Comparison of ENCODE assay signal across 8 cellular contexts in the genomic region with DNA sequence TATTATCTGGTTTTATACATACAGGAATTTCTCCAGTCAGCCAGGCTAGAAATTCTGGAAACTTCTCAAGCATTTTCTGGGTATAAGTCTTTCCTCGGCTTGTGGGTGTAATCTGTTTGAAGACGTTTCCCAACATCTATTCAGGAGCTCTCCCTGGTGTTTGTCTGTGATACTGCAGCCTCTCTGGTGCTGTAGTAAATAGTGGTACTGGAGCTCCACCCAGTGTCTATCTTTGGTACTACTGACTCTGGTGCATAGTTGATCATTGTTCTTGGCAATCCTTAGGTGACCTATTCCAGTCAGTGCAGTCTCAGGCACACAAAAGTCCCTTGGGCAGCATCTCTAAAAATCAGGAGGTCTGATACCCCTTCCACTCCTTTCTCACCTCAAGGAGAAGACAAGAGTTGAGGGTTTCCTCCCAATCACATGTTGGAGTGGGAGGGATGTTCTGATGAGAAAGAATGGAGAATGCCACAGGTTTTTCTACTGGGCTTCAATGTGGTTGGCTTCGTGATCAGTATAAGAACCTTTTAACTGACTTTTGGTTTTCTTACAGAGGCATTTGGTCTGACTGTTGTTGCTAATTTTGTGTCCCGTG.
A peak's percentile ranks its signal among the peaks of the same experiment; 100 is the strongest.
DNase-seq lines count a peak whose midpoint lies in the region; ATAC-seq, FAIRE-seq and TF ChIP-seq lines count a peak whose summit lies in the region.

No MANE protein-coding gene starts in this region.

- H3K36me3 Mint-ChIP-seq in WTC11, result peaks cover 35% of the 10 kb centered on the region

- peaks cover 4% of the 10 kb centered on the region; the same call in 1 of the 2 replicates for H3K27me3 Mint-ChIP-seq in WTC11 (ENCODE audit: low read depth)

- H3K4me3 Mint-ChIP-seq in WTC11, result no peak overlapping the region

- no peak overlapping the region for H3K4me3 ChIP-seq in AG09309 (ENCODE audit: control insufficient read depth, low read depth, low read length)
- no peak overlapping the region for H3K4me3 ChIP-seq in bronchial epithelial cell (ENCODE audit: low read depth, low read length)

- H3K4me1 Mint-ChIP-seq in WTC11, result peaks cover 4% of the 10 kb centered on the region

- TF ChIP-seq CTCF in AG09309 (IDR thresholded peaks at IDR 0.05; ENCODE audit: control insufficient read depth, insufficient read depth, low read depth, low read length, missing control alignments) (peak; percentile 99), WTC11 (IDR thresholded peaks at IDR 0.05) (peak; percentile 96), bronchial epithelial cell (IDR thresholded peaks at IDR 0.05; ENCODE audit: insufficient read depth, low read length, severe bottlenecking) (peak; percentile 92)

- POLR2A ChIA-PET in WTC11 (lab: Charles Lee), result no interaction called here

- H3K9me3 Mint-ChIP-seq in WTC11, result peaks cover 42% of the 10 kb centered on the region

- DNase-seq in AG09309 (ENCODE audit: low read depth), result peak; percentile 84
- peak; percentile 19 for DNase-seq in NCI-H2196 treated with DMSO at 0.1 percent for 48 hours (lab: John Stamatoyannopoulos, UW; ENCODE audit: unreplicated experiment)
- DNase-seq in WTC11 (ENCODE audit: low spot score), result peak; percentile 85
- peak; percentile 80 for DNase-seq in bronchial epithelial cell (ENCODE audit: low read depth)
- DNase-seq in kidney glomerular epithelial cell (lab: John Stamatoyannopoulos, UW), result peak; percentile 98
- peak; percentile 77 to 81 for DNase-seq in stimulated activated CD4-positive, alpha-beta T cell treated with anti-CD3 and anti-CD28 coated beads, Interleukin-4, amount 100 ng/mL, for 48 hours (ENCODE audit: low read depth in 2 of 2)

- peak; percentile 64 for FAIRE-seq in bronchial epithelial cell (lab: Jason Lieb, UNC)

- H3K27ac Mint-ChIP-seq in WTC11, result no peak overlapping the region

- CTCF ChIA-PET in WTC11 (lab: Charles Lee), result interaction anchor here (0.6 to 1.5 kb wide), 29 partner anchors 12 to 731 kb away, joined by 3 to 25 read pairs (median 4); a partner anchor contains a TSS

- H3K36me3 ChIP-seq in bronchial epithelial cell (ENCODE audit: control insufficient read depth, insufficient read depth, low read length), result no peaks in the 10 kb centered on the region

- H3K27me3 ChIP-seq in bronchial epithelial cell (ENCODE audit: control insufficient read depth, insufficient read depth, low read length), result no peaks in the 10 kb centered on the region

- ATAC-seq in GM18861 (IDR thresholded peaks at IDR 0.05; ENCODE audit: unreplicated experiment) (peak; percentile 89), HG03097 (IDR thresholded peaks at IDR 0.05; ENCODE audit: low FRiP score, unreplicated experiment) (peak; percentile 93), WTC11 (peak; percentile 99)

TF ChIP-seq in WTC11, 78 proteins besides CTCF, POLR2A, EP300 and RAD21:
- TF ChIP-seq, protein P1, sequence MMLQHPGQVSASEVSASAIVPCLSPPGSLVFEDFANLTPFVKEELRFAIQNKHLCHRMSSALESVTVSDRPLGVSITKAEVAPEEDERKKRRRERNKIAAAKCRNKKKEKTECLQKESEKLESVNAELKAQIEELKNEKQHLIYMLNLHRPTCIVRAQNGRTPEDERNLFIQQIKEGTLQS (CRISPR knock-in tag; conservative IDR thresholded peaks at IDR 0.05), result no peak
- TF ChIP-seq, protein P2, sequence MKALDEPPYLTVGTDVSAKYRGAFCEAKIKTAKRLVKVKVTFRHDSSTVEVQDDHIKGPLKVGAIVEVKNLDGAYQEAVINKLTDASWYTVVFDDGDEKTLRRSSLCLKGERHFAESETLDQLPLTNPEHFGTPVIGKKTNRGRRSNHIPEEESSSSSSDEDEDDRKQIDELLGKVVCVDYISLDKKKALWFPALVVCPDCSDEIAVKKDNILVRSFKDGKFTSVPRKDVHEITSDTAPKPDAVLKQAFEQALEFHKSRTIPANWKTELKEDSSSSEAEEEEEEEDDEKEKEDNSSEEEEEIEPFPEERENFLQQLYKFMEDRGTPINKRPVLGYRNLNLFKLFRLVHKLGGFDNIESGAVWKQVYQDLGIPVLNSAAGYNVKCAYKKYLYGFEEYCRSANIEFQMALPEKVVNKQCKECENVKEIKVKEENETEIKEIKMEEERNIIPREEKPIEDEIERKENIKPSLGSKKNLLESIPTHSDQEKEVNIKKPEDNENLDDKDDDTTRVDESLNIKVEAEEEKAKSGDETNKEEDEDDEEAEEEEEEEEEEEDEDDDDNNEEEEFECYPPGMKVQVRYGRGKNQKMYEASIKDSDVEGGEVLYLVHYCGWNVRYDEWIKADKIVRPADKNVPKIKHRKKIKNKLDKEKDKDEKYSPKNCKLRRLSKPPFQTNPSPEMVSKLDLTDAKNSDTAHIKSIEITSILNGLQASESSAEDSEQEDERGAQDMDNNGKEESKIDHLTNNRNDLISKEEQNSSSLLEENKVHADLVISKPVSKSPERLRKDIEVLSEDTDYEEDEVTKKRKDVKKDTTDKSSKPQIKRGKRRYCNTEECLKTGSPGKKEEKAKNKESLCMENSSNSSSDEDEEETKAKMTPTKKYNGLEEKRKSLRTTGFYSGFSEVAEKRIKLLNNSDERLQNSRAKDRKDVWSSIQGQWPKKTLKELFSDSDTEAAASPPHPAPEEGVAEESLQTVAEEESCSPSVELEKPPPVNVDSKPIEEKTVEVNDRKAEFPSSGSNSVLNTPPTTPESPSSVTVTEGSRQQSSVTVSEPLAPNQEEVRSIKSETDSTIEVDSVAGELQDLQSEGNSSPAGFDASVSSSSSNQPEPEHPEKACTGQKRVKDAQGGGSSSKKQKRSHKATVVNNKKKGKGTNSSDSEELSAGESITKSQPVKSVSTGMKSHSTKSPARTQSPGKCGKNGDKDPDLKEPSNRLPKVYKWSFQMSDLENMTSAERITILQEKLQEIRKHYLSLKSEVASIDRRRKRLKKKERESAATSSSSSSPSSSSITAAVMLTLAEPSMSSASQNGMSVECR (CRISPR knock-in tag; IDR thresholded peaks at IDR 0.05; ENCODE audit: borderline replicate concordance), result no peak
- TF ChIP-seq, protein P3, sequence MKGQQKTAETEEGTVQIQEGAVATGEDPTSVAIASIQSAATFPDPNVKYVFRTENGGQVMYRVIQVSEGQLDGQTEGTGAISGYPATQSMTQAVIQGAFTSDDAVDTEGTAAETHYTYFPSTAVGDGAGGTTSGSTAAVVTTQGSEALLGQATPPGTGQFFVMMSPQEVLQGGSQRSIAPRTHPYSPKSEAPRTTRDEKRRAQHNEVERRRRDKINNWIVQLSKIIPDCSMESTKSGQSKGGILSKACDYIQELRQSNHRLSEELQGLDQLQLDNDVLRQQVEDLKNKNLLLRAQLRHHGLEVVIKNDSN (CRISPR knock-in tag; IDR thresholded peaks at IDR 0.05), result no peak
- TF ChIP-seq ZNF317 (CRISPR knock-in tag; IDR thresholded peaks at IDR 0.05; ENCODE audit: borderline replicate concordance, low read depth) (no peak), TP53 (CRISPR knock-in tag; IDR thresholded peaks at IDR 0.05) (no peak), GABPB1 (CRISPR knock-in tag; IDR thresholded peaks at IDR 0.05) (no peak)
- TF ChIP-seq, protein P4, sequence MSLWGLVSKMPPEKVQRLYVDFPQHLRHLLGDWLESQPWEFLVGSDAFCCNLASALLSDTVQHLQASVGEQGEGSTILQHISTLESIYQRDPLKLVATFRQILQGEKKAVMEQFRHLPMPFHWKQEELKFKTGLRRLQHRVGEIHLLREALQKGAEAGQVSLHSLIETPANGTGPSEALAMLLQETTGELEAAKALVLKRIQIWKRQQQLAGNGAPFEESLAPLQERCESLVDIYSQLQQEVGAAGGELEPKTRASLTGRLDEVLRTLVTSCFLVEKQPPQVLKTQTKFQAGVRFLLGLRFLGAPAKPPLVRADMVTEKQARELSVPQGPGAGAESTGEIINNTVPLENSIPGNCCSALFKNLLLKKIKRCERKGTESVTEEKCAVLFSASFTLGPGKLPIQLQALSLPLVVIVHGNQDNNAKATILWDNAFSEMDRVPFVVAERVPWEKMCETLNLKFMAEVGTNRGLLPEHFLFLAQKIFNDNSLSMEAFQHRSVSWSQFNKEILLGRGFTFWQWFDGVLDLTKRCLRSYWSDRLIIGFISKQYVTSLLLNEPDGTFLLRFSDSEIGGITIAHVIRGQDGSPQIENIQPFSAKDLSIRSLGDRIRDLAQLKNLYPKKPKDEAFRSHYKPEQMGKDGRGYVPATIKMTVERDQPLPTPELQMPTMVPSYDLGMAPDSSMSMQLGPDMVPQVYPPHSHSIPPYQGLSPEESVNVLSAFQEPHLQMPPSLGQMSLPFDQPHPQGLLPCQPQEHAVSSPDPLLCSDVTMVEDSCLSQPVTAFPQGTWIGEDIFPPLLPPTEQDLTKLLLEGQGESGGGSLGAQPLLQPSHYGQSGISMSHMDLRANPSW (CRISPR knock-in tag; conservative IDR thresholded peaks at IDR 0.05; ENCODE audit: low read depth), result no peak

Comparison
In these comparisons a context has a peak if more than half of its experiments do, and no peak if none do; other contexts are left out.
1. DNase-seq: peak in every context shown above with its lines; median percentile 98 in kidney glomerular epithelial cell; 85 in WTC11; 84 in AG09309; 80 in bronchial epithelial cell; 79 in stimulated activated CD4-positive, alpha-beta T cell treated with anti-CD3 and anti-CD28 coated beads, Interleukin-4, amount 100 ng/mL, for 48 hours; 19 in NCI-H2196 treated with DMSO at 0.1 percent for 48 hours.